In genomic region chr15:79282371-79283251, GRCh38 we compare ENCODE assay signal across 12 cellular contexts. TPM values are rescaled to one million over a fixed set of nuclear protein-coding genes. Genes with fewer than 3 reads are reported as not detected.
DNase-seq lines count a peak whose midpoint lies in the region; TF ChIP-seq lines count a peak whose summit lies in the region.
"Had no signal": no experiment of that assay in that cellular context is flagged by ENCODE, and none has a peak within 500 bp of the region (broad histone marks: within the 10 kb centered on the region; RNA-seq: fewer than 3 reads in every experiment).

TSS of gene ANKRD34C (plus strand) at chr15:79282722. CDS start at chr15:79293285, 10,563 bp downstream.

- no peak within 1 kb of the TSS for H4K8ac ChIP-seq in neuronal stem cell (ENCODE audit: low read depth, low read length)

- H3K4me2 ChIP-seq in neuronal stem cell (ENCODE audit: insufficient read depth, low read length, poor library complexity, severe bottlenecking), result peak within 1 kb of the TSS; percentile 48

- WGBS in neuronal stem cell (ENCODE audit: extremely low coverage in 2 of 2, insufficient read length in 2 of 2, insufficient replicate concordance in 1 of 2), 2 donors, result no CpG with 5 or more reads among the region's 56 CpGs

- H3K18ac ChIP-seq in neuronal stem cell (ENCODE audit: low read length), result no peak within 1 kb of the TSS

- H3K4ac ChIP-seq in neuronal stem cell (ENCODE audit: low read length), result no peak within 1 kb of the TSS

- H3K4me1 ChIP-seq in HUES6 (ENCODE audit: control insufficient read depth, insufficient read depth, low read length), result peaks cover 5% of the 10 kb centered on the region; the same call in 1 of the 2 replicates
- peaks cover 0 to 1% of the 10 kb centered on the region in 2 donors for H3K4me1 ChIP-seq in neuronal stem cell (ENCODE audit: control insufficient read depth in 2 of 2, insufficient read depth in 1 of 2, low read depth in 1 of 2, low read length in 2 of 2)
- no peaks in the 10 kb centered on the region for H3K4me1 ChIP-seq in vagina

- no peak within 1 kb of the TSS for H2BK120ac ChIP-seq in neuronal stem cell (ENCODE audit: low read depth, low read length)

- H3K9ac ChIP-seq in HUES6 (ENCODE audit: low read length) (no peak within 1 kb of the TSS), neuronal stem cell (ENCODE audit: low read depth, low read length, poor library complexity) (no peak within 1 kb of the TSS)

- no peaks in the 10 kb centered on the region for H3K9me3 ChIP-seq in HUES6 (ENCODE audit: control insufficient read depth, insufficient read depth, low read depth, low read length)
- H3K9me3 ChIP-seq in neuronal stem cell (replicated peaks in 1 of 2; ENCODE audit: control insufficient read depth in 2 of 2, insufficient read depth in 1 of 2, low read depth in 1 of 2, low read length in 2 of 2), result no peaks in the 10 kb centered on the region
- H3K9me3 ChIP-seq in vagina, result no peaks in the 10 kb centered on the region

- H3K14ac ChIP-seq in neuronal stem cell (ENCODE audit: low read length), result no peak within 1 kb of the TSS

- no peak for TF ChIP-seq POLR2A in vagina (IDR thresholded peaks at IDR 0.05)

- H3K79me1 ChIP-seq in neuronal stem cell (ENCODE audit: low read depth, low read length), result no peaks in the 10 kb centered on the region

- H2BK5ac ChIP-seq in neuronal stem cell (ENCODE audit: low read length), result no peak within 1 kb of the TSS

- H2AFZ ChIP-seq in neuronal stem cell (ENCODE audit: low read length), result no peak within 1 kb of the TSS

- intact Hi-C loops in dorsolateral prefrontal cortex (cut with DNase I), result no loop called here
- intact Hi-C loops in vagina (cut with DNase I), result no loop called here

- H2BK15ac ChIP-seq in neuronal stem cell (ENCODE audit: low read length), result no peak within 1 kb of the TSS

- H2AK5ac ChIP-seq in neuronal stem cell (ENCODE audit: low read depth, low read length), result no peak within 1 kb of the TSS

- DNase-seq in NCI-H1417 (lab: John Stamatoyannopoulos, UW), result peak in 2 of 3 experiments; percentile 68 to 79
- DNase-seq in NCI-H1417 treated with DMSO at 0.1 percent for 48 hours (lab: John Stamatoyannopoulos, UW), result no peak
- peak in 5 of 10 donors; percentile 50 to 67 (median 63) for DNase-seq in dorsolateral prefrontal cortex
- no peak for DNase-seq in neuronal stem cell (ENCODE audit: low spot score)
- no peak for DNase-seq in stimulated activated CD4-positive, alpha-beta T cell treated with anti-CD3 and anti-CD28 coated beads, Interleukin-2, amount 100 ng/mL, for 24 hours
- no peak for DNase-seq in UCSD-AML1 (lab: John Stamatoyannopoulos, UW; ENCODE audit: unreplicated experiment)
- DNase-seq in vagina (ENCODE audit: extremely low spot score in 2 of 2), result no peak
- DNase-seq: NCI-H446 treated with DMSO at 0.1 percent for 48 hours had no signal

- no peak within 1 kb of the TSS for H2BK12ac ChIP-seq in neuronal stem cell (ENCODE audit: low read length)

- H3K4me3 ChIP-seq in HUES6 (ENCODE audit: low read depth, low read length) (peak within 1 kb of the TSS; percentile 54), dorsolateral prefrontal cortex (peak within 1 kb of the TSS in 58 of 59 donors; percentile 13 to 71 (median 54)), neuronal stem cell (ENCODE audit: low read length in 2 of 2) (no peak within 1 kb of the TSS), vagina (no peak within 1 kb of the TSS)

- no peak within 1 kb of the TSS for H3K27ac ChIP-seq in HUES6 (ENCODE audit: low read depth, low read length)
- H3K27ac ChIP-seq in dorsolateral prefrontal cortex, result peak within 1 kb of the TSS in 45 of 59 donors; percentile 1 to 82 (median 52)
- no peak within 1 kb of the TSS for H3K27ac ChIP-seq in neuronal stem cell (replicated peaks; ENCODE audit: low read length)
- no peak within 1 kb of the TSS for H3K27ac ChIP-seq in vagina

- H3K27me3 ChIP-seq in HUES6 (ENCODE audit: control insufficient read depth, insufficient read depth, low read length) (peaks cover 89% of the 10 kb centered on the region), dorsolateral prefrontal cortex (peaks cover 0 to 60% (median 22%) of the 10 kb centered on the region in 45 donors), neuronal stem cell (ENCODE audit: control insufficient read depth in 3 of 3, insufficient read depth in 3 of 3, low read depth in 1 of 3, low read length in 3 of 3) (peaks cover 4 to 75% (median 33%) of the 10 kb centered on the region in 3 experiments), vagina (peaks cover 18% of the 10 kb centered on the region)

- H4K91ac ChIP-seq in neuronal stem cell (ENCODE audit: low read depth, low read length, poor library complexity), result no peak within 1 kb of the TSS

- no peaks in the 10 kb centered on the region for H3K36me3 ChIP-seq in HUES6 (ENCODE audit: control insufficient read depth, insufficient read depth, low read length)
- H3K36me3 ChIP-seq in neuronal stem cell (replicated peaks in 1 of 2; ENCODE audit: control insufficient read depth in 2 of 2, insufficient read depth in 2 of 2, low read length in 2 of 2), result no peaks in the 10 kb centered on the region
- no peaks in the 10 kb centered on the region for H3K36me3 ChIP-seq in vagina

- H3K23ac ChIP-seq in neuronal stem cell (ENCODE audit: low read depth, low read length, poor library complexity), result no peak within 1 kb of the TSS

- TF ChIP-seq CTCF in dorsolateral prefrontal cortex (IDR thresholded peaks at IDR 0.05 in 54 of 56, conservative IDR thresholded peaks at IDR 0.05 in 2 of 56; ENCODE audit: low read depth in 1 of 56, partially characterized antibody in 56 of 56) (no peak), vagina (IDR thresholded peaks at IDR 0.05) (no peak)

RNA-seq across cellular contexts. Expression of gene ANKRD34C, which starts in this region (rescaled TPM):
- 10 to 100 TPM in 2 of 120 experiments, 1 to 10 TPM in 118; 1.2 to 12.4 (median 4.4) TPM for total RNA-seq in dorsolateral prefrontal cortex
- polyA plus RNA-seq in neuronal stem cell (2013, experiment 1 of 2), result not detected
- not detected for polyA plus RNA-seq in neuronal stem cell (2013, experiment 2 of 2)
- 0.25 TPM for total RNA-seq in vagina
- total RNA-seq: A673, omental fat pad had no signal
- polyA plus RNA-seq: esophagus had no signal

Comparison
In these comparisons a context has a peak if more than half of its experiments do, and no peak if none do; other contexts are left out.
1. DNase-seq: peak in NCI-H1417 (2 of 3); none in NCI-H1417 treated with DMSO at 0.1 percent for 48 hours (single experiment), neuronal stem cell (single experiment), stimulated activated CD4-positive, alpha-beta T cell treated with anti-CD3 and anti-CD28 coated beads, Interleukin-2, amount 100 ng/mL, for 24 hours (0 of 2), UCSD-AML1 (single experiment) and vagina (0 of 2).
2. H3K27ac ChIP-seq: peak in dorsolateral prefrontal cortex (45 of 59); none in HUES6 (single experiment), neuronal stem cell (single experiment) and vagina (single experiment).
3. H3K4me3 ChIP-seq: peak in HUES6 (single experiment) and dorsolateral prefrontal cortex (58 of 59); none in neuronal stem cell (0 of 2) and vagina (0 of 2).